Comparison of ENCODE assay signal across 1 cellular context in the genomic region with DNA sequence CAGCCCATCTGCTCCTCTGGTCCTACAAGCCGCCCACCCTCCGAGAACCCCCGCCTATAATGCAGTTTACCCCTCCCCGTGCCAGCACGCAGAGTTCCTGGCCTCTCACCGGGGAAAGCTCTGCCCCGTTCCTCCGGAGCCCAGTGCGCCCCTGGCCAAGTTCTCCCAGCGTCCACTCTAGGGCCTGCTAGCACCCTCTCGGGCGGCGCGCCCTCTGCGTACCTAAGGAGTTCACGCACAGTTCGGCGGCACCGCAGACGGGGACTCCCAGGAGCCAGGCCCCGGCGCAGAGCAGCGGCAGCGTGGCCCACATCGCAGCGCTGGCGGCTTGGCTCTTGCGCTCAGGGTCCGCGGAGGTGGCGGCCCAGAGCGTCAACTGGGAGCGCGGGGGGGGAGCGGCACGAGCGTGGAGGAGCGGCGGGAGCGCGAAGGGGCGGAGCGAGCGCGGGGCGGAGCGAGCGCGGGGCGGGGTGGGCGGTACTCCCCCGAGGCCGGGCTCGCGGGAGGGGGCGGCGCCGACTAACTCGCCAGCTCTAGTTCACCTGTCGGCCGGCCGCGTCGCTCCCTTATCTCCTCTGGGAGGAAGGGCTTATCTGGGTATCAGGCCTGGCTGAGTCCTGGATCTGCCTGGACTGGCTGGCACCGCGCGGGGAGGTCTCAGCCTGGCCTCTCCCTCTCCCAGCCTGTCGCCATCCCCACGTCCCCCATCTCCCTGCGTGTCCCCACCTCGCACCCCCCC.
A peak's percentile ranks its signal among the peaks of the same experiment; 100 is the strongest.
TF ChIP-seq lines count a peak whose summit lies in the region.

A gene with protein sequence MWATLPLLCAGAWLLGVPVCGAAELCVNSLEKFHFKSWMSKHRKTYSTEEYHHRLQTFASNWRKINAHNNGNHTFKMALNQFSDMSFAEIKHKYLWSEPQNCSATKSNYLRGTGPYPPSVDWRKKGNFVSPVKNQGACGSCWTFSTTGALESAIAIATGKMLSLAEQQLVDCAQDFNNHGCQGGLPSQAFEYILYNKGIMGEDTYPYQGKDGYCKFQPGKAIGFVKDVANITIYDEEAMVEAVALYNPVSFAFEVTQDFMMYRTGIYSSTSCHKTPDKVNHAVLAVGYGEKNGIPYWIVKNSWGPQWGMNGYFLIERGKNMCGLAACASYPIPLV (minus strand): TSS at position 378 of the 739 bp plus-strand sequence. CDS start 65 bp downstream, at position 313.

TF ChIP-seq in HepG2, 621 proteins besides CTCF, POLR2A, EP300 and RAD21 (continued from another document and continues in another):
- TF ChIP-seq, protein P1, sequence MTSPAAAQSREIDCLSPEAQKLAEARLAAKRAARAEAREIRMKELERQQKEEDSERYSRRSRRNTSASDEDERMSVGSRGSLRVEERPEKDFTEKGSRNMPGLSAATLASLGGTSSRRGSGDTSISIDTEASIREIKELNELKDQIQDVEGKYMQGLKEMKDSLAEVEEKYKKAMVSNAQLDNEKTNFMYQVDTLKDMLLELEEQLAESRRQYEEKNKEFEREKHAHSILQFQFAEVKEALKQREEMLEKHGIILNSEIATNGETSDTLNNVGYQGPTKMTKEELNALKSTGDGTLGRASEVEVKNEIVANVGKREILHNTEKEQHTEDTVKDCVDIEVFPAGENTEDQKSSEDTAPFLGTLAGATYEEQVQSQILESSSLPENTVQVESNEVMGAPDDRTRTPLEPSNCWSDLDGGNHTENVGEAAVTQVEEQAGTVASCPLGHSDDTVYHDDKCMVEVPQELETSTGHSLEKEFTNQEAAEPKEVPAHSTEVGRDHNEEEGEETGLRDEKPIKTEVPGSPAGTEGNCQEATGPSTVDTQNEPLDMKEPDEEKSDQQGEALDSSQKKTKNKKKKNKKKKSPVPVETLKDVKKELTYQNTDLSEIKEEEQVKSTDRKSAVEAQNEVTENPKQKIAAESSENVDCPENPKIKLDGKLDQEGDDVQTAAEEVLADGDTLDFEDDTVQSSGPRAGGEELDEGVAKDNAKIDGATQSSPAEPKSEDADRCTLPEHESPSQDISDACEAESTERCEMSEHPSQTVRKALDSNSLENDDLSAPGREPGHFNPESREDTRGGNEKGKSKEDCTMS (CRISPR knock-in tag; conservative IDR thresholded peaks at IDR 0.05): no peak
- TF ChIP-seq ZNF24 (IDR thresholded peaks at IDR 0.05) (no peak), ZNF383 (CRISPR knock-in tag; IDR thresholded peaks at IDR 0.05; ENCODE audit: borderline replicate concordance) (0 out of 2 replicates have a peak, but pooled peaks have one; percentile 33), ZNF549 (CRISPR knock-in tag; IDR thresholded peaks at IDR 0.05) (no peak), MAFG (CRISPR knock-in tag; IDR thresholded peaks at IDR 0.05) (no peak), FIP1L1 (IDR thresholded peaks at IDR 0.05; ENCODE audit: borderline replicate concordance, insufficient read depth, low read depth, low read length) (no peak), CBX5 (CRISPR knock-in tag; IDR thresholded peaks at IDR 0.05; ENCODE audit: borderline replicate concordance) (no peak), SIX1 (CRISPR knock-in tag; IDR thresholded peaks at IDR 0.05; ENCODE audit: borderline replicate concordance) (no peak), ZNF451 (CRISPR knock-in tag; IDR thresholded peaks at IDR 0.05) (peak; percentile 90), NFRKB (IDR thresholded peaks at IDR 0.05) (no peak), ZBTB7A (CRISPR knock-in tag; IDR thresholded peaks at IDR 0.05) (peak; percentile 74), ARID2 (CRISPR knock-in tag; IDR thresholded peaks at IDR 0.05; ENCODE audit: borderline replicate concordance) (no peak), SRF (IDR thresholded peaks at IDR 0.05; ENCODE audit: low read depth, low read length) (no peak), CAMTA2 (CRISPR knock-in tag; IDR thresholded peaks at IDR 0.05; ENCODE audit: borderline replicate concordance) (no peak; the same call in 1 of the 2 replicates), FOXP1 (IDR thresholded peaks at IDR 0.05) (no peak), FOXP1 (CRISPR knock-in tag; IDR thresholded peaks at IDR 0.05) (no peak), ZMYM2 (CRISPR knock-in tag; IDR thresholded peaks at IDR 0.05) (no peak), SMYD3 (CRISPR knock-in tag; IDR thresholded peaks at IDR 0.05) (no peak), PAX8 (CRISPR knock-in tag; IDR thresholded peaks at IDR 0.05; ENCODE audit: borderline replicate concordance) (no peak; the same call in 1 of the 2 replicates), HMG20B (CRISPR knock-in tag; conservative IDR thresholded peaks at IDR 0.05) (no peak), PHF21A (CRISPR knock-in tag; IDR thresholded peaks at IDR 0.05) (peak; percentile 23; the same call in 1 of the 2 replicates), HIVEP1 (CRISPR knock-in tag; IDR thresholded peaks at IDR 0.05) (peak; percentile 78), ZNF670 (CRISPR knock-in tag; IDR thresholded peaks at IDR 0.05; ENCODE audit: borderline replicate concordance) (no peak; the same call in 1 of the 2 replicates), NFE2L2 (IDR thresholded peaks at IDR 0.05; ENCODE audit: low read length) (no peak), NPAS2 (CRISPR knock-in tag; IDR thresholded peaks at IDR 0.05; ENCODE audit: borderline replicate concordance) (no peak), MIXL1 (CRISPR knock-in tag; IDR thresholded peaks at IDR 0.05) (no peak), ZNF570 (CRISPR knock-in tag; IDR thresholded peaks at IDR 0.05; ENCODE audit: borderline replicate concordance) (0 out of 2 replicates have a peak, but pooled peaks have one; percentile 88), YY1 (IDR thresholded peaks at IDR 0.05; ENCODE audit: insufficient read depth, insufficient replicate concordance, low read depth, low read length) (peak; percentile 56), ZNF274 (CRISPR knock-in tag; IDR thresholded peaks at IDR 0.05) (peak; percentile 93), ZNF614 (CRISPR knock-in tag; IDR thresholded peaks at IDR 0.05; ENCODE audit: borderline replicate concordance) (peak; percentile 62; the same call in 1 of the 2 replicates), ZNF350 (CRISPR knock-in tag; IDR thresholded peaks at IDR 0.05; ENCODE audit: borderline replicate concordance, low read depth) (peak; percentile 67; the same call in 1 of the 2 replicates), MEIS1 (CRISPR knock-in tag; IDR thresholded peaks at IDR 0.05; ENCODE audit: borderline replicate concordance) (peak; percentile 39; the same call in 1 of the 2 replicates), ZNF878 (CRISPR knock-in tag; IDR thresholded peaks at IDR 0.05) (peak; percentile 66; the same call in 1 of the 2 replicates), CCDC6 (CRISPR knock-in tag; IDR thresholded peaks at IDR 0.05) (peak; percentile 87; the same call in 1 of the 2 replicates), ETV6 (CRISPR knock-in tag; conservative IDR thresholded peaks at IDR 0.05) (no peak), HNRNPLL (IDR thresholded peaks at IDR 0.05; ENCODE audit: low read depth, low read length, poor library complexity, severe bottlenecking) (peak; percentile 97), ZNF788 (CRISPR knock-in tag; IDR thresholded peaks at IDR 0.05; ENCODE audit: borderline replicate concordance) (peak; percentile 73; the same call in 1 of the 2 replicates), HNRNPH1 (optimal IDR thresholded peaks at IDR 0.05; ENCODE audit: low read depth, low read length) (no peak), ZNF781 (CRISPR knock-in tag; IDR thresholded peaks at IDR 0.05; ENCODE audit: borderline replicate concordance, not compliant biosample characterization) (no peak), ZZZ3 (CRISPR knock-in tag; IDR thresholded peaks at IDR 0.05; ENCODE audit: borderline replicate concordance) (no peak), DNMT1 (CRISPR knock-in tag; IDR thresholded peaks at IDR 0.05) (0 out of 2 replicates have a peak, but pooled peaks have one; percentile 48), ELF1 (CRISPR knock-in tag; IDR thresholded peaks at IDR 0.05) (no peak), ZNF232 (CRISPR knock-in tag; IDR thresholded peaks at IDR 0.05; ENCODE audit: borderline replicate concordance) (no peak), RARG (CRISPR knock-in tag; IDR thresholded peaks at IDR 0.05; ENCODE audit: low read depth) (peak; percentile 38; the same call in 1 of the 2 replicates), FOXJ3 (CRISPR knock-in tag; IDR thresholded peaks at IDR 0.05; ENCODE audit: borderline replicate concordance) (no peak), SAFB2 (CRISPR knock-in tag; IDR thresholded peaks at IDR 0.05; ENCODE audit: borderline replicate concordance, low read depth) (no peak; the same call in 1 of the 2 replicates), ZNF296 (CRISPR knock-in tag; conservative IDR thresholded peaks at IDR 0.05) (no peak)
- TF ChIP-seq, protein P2, sequence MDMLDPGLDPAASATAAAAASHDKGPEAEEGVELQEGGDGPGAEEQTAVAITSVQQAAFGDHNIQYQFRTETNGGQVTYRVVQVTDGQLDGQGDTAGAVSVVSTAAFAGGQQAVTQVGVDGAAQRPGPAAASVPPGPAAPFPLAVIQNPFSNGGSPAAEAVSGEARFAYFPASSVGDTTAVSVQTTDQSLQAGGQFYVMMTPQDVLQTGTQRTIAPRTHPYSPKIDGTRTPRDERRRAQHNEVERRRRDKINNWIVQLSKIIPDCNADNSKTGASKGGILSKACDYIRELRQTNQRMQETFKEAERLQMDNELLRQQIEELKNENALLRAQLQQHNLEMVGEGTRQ (IDR thresholded peaks at IDR 0.05; ENCODE audit: low read depth, low read length): no peak
- TF ChIP-seq, protein P2 (CRISPR knock-in tag; IDR thresholded peaks at IDR 0.05; ENCODE audit: borderline replicate concordance): no peak; the same call in 1 of the 2 replicates
- TF ChIP-seq, protein P3, sequence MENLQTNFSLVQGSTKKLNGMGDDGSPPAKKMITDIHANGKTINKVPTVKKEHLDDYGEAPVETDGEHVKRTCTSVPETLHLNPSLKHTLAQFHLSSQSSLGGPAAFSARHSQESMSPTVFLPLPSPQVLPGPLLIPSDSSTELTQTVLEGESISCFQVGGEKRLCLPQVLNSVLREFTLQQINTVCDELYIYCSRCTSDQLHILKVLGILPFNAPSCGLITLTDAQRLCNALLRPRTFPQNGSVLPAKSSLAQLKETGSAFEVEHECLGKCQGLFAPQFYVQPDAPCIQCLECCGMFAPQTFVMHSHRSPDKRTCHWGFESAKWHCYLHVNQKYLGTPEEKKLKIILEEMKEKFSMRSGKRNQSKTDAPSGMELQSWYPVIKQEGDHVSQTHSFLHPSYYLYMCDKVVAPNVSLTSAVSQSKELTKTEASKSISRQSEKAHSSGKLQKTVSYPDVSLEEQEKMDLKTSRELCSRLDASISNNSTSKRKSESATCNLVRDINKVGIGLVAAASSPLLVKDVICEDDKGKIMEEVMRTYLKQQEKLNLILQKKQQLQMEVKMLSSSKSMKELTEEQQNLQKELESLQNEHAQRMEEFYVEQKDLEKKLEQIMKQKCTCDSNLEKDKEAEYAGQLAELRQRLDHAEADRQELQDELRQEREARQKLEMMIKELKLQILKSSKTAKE (CRISPR knock-in tag; IDR thresholded peaks at IDR 0.05; ENCODE audit: borderline replicate concordance): 0 out of 2 replicates have a peak, but pooled peaks have one; percentile 55
- TF ChIP-seq, protein P4, sequence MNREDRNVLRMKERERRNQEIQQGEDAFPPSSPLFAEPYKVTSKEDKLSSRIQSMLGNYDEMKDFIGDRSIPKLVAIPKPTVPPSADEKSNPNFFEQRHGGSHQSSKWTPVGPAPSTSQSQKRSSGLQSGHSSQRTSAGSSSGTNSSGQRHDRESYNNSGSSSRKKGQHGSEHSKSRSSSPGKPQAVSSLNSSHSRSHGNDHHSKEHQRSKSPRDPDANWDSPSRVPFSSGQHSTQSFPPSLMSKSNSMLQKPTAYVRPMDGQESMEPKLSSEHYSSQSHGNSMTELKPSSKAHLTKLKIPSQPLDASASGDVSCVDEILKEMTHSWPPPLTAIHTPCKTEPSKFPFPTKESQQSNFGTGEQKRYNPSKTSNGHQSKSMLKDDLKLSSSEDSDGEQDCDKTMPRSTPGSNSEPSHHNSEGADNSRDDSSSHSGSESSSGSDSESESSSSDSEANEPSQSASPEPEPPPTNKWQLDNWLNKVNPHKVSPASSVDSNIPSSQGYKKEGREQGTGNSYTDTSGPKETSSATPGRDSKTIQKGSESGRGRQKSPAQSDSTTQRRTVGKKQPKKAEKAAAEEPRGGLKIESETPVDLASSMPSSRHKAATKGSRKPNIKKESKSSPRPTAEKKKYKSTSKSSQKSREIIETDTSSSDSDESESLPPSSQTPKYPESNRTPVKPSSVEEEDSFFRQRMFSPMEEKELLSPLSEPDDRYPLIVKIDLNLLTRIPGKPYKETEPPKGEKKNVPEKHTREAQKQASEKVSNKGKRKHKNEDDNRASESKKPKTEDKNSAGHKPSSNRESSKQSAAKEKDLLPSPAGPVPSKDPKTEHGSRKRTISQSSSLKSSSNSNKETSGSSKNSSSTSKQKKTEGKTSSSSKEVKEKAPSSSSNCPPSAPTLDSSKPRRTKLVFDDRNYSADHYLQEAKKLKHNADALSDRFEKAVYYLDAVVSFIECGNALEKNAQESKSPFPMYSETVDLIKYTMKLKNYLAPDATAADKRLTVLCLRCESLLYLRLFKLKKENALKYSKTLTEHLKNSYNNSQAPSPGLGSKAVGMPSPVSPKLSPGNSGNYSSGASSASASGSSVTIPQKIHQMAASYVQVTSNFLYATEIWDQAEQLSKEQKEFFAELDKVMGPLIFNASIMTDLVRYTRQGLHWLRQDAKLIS (CRISPR knock-in tag; IDR thresholded peaks at IDR 0.05): no peak
- TF ChIP-seq, protein P5, sequence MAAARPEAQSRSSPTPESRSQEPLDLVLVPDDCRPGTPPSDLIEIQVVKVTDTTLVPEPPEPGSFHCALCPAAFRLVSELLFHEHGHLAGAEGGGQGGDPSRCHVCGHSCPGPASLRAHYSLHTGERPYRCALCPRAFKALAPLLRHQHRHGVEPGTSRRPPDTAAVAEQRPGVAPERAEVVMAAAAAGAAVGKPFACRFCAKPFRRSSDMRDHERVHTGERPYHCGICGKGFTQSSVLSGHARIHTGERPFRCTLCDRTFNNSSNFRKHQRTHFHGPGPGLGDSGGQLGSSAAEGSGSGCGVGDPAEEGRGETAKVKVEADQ (CRISPR knock-in tag; IDR thresholded peaks at IDR 0.05; ENCODE audit: borderline replicate concordance): no peak
- TF ChIP-seq, protein P6, sequence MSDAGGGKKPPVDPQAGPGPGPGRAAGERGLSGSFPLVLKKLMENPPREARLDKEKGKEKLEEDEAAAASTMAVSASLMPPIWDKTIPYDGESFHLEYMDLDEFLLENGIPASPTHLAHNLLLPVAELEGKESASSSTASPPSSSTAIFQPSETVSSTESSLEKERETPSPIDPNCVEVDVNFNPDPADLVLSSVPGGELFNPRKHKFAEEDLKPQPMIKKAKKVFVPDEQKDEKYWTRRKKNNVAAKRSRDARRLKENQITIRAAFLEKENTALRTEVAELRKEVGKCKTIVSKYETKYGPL (CRISPR knock-in tag; IDR thresholded peaks at IDR 0.05): no peak
- TF ChIP-seq, protein P7, sequence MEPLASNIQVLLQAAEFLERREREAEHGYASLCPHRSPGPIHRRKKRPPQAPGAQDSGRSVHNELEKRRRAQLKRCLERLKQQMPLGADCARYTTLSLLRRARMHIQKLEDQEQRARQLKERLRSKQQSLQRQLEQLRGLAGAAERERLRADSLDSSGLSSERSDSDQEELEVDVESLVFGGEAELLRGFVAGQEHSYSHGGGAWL (CRISPR knock-in tag; IDR thresholded peaks at IDR 0.05): peak; percentile 84
